11 cellular contexts compared by ENCODE assay signal in the genomic region with DNA sequence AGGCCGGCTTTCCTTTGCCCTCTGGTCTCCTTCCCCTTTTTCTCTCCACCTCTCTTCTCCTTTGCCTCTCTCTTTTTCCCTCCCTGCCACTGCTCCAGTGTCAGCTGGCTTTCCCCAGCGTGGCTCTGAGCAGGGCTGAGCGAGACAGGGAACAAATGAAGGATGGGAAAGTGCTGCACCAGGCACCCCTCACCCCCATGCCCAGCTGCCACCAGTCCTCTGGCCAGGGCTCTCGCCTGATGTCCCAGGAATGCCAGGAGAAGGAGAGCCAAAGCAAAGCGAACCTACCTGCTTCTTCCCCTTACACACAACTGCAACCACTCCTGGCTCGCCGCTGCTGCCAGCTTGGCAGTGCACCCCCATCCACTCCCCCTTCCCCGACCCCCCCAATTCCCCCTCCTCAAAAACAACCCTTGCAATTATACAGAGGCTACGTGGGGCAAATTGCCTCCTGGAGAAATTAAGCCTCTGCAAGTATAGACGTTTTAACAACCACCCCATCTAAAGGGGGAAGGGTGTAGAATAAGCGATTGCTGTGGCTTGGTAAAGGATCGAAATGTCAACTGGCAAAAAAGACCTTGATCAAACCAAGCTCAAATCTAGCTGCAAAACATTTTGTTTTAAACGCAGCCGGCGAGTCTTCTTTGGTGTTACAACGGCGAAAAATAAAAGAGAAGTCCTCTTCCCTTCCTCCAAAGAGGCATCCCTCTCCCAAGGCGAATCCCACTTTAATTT. TPM values are rescaled to one million over a fixed set of nuclear protein-coding genes. Genes with fewer than 3 reads are reported as not detected.
DNase-seq lines count a peak whose midpoint lies in the region; ATAC-seq, FAIRE-seq and TF ChIP-seq lines count a peak whose summit lies in the region.
"Had no signal": no experiment of that assay in that cellular context is flagged by ENCODE, and none has a peak within 500 bp of the region (broad histone marks: within the 10 kb centered on the region; RNA-seq: fewer than 3 reads in every experiment).

No MANE protein-coding gene starts in this region.

- H3K27ac Mint-ChIP-seq in activated T-cell treated with anti-CD3 and anti-CD28 coated beads, Interleukin-2, amount 50 U/mL, for 72 hours: peak overlapping the region; percentile 96

- no peak overlapping the region for H3K27ac ChIP-seq in cardiac muscle cell
- H3K27ac ChIP-seq in heart left ventricle: peak overlapping the region in 1 of 12 donors; percentile 63
- H3K27ac ChIP-seq in keratinocyte (ENCODE audit: control insufficient read depth, insufficient read depth, low read length): peak overlapping the region; percentile 76
- no peak overlapping the region for H3K27ac ChIP-seq in urinary bladder (ENCODE audit: low read depth)
- H3K27ac ChIP-seq in PC-3 (ENCODE audit: low read length): no peak overlapping the region
- H3K27ac ChIP-seq: brain microvascular endothelial cell, thyroid gland had no signal

- H3K9me1 ChIP-seq in keratinocyte (ENCODE audit: control insufficient read depth, extremely low read depth, insufficient read depth, low read length): no peaks in the 10 kb centered on the region

- H3K9me3 ChIP-seq in cardiac muscle cell (ENCODE audit: low read depth): no peaks in the 10 kb centered on the region
- no peaks in the 10 kb centered on the region for H3K9me3 ChIP-seq in heart left ventricle
- no peaks in the 10 kb centered on the region for H3K9me3 ChIP-seq in keratinocyte (ENCODE audit: control insufficient read depth, low read depth, low read length)
- H3K9me3 ChIP-seq in PC-3 (ENCODE audit: low read length): no peaks in the 10 kb centered on the region
- H3K9me3 ChIP-seq: thyroid gland had no signal

- no peaks in the 10 kb centered on the region for H3K9me3 Mint-ChIP-seq in activated T-cell treated with anti-CD3 and anti-CD28 coated beads, Interleukin-2, amount 50 U/mL, for 72 hours

- peak overlapping the region; percentile 90 for H3K9ac ChIP-seq in keratinocyte (ENCODE audit: control insufficient read depth, extremely low read depth, insufficient read depth, low read length)
- H3K9ac ChIP-seq in PC-3 (ENCODE audit: low read length): no peak overlapping the region

- peaks cover 11 to 22% of the 10 kb centered on the region in 2 donors for H3K36me3 Mint-ChIP-seq in activated T-cell treated with anti-CD3 and anti-CD28 coated beads, Interleukin-2, amount 50 U/mL, for 72 hours (ENCODE audit: insufficient read depth in 2 of 2)

- peaks cover 53% of the 10 kb centered on the region for H3K4me1 Mint-ChIP-seq in activated T-cell treated with anti-CD3 and anti-CD28 coated beads, Interleukin-2, amount 50 U/mL, for 72 hours (ENCODE audit: low read depth)

- H3K4me1 ChIP-seq in cardiac muscle cell (ENCODE audit: low read depth) (peaks cover 9% of the 10 kb centered on the region), heart left ventricle (peaks cover 6 to 50% (median 23%) of the 10 kb centered on the region in 12 donors), keratinocyte (ENCODE audit: control insufficient read depth, extremely low read depth, insufficient read depth, low read length) (peaks cover 48% of the 10 kb centered on the region), urinary bladder (ENCODE audit: insufficient read depth) (peaks cover 2% of the 10 kb centered on the region), PC-3 (ENCODE audit: insufficient read depth, low read length) (peaks cover 4% of the 10 kb centered on the region; the same call in 1 of the 2 replicates)

- POLR2A ChIA-PET in PC-3 (lab: Charles Lee; ENCODE audit: unreplicated experiment): no interaction called here

- peak overlapping the region; percentile 94 to 96 for H3K4me3 Mint-ChIP-seq in activated T-cell treated with anti-CD3 and anti-CD28 coated beads, Interleukin-2, amount 50 U/mL, for 72 hours

- CTCF ChIA-PET in PC-3 (lab: Charles Lee): no interaction called here

- H3K4me2 ChIP-seq in keratinocyte (ENCODE audit: control insufficient read depth, extremely low read depth, insufficient read depth, low read depth, low read length) (peak overlapping the region; percentile 100), PC-3 (ENCODE audit: low read length) (no peak overlapping the region)

- ATAC-seq in heart left ventricle: no peak
- ATAC-seq in activated T-cell treated with anti-CD3 and anti-CD28 coated beads, Interleukin-2, amount 50 U/mL, for 72 hours (replicated peaks in 1 of 2): no peak
- ATAC-seq in HG03095 (IDR thresholded peaks at IDR 0.05; ENCODE audit: unreplicated experiment): no peak
- no peak for ATAC-seq in PC-3

- WGBS in heart left ventricle, 4 donors: 8 to 11% (median 9%) methylated on average over 18 of the region's 18 CpGs
- WGBS in urinary bladder: 24% methylated on average over 18 of the region's 18 CpGs

- peaks cover 61% of the 10 kb centered on the region for H3K27me3 ChIP-seq in cardiac muscle cell
- H3K27me3 ChIP-seq in heart left ventricle: peaks cover 37 to 99% (median 78%) of the 10 kb centered on the region in 9 donors
- no peaks in the 10 kb centered on the region for H3K27me3 ChIP-seq in keratinocyte (ENCODE audit: control insufficient read depth, extremely low read depth, insufficient read depth, low read length)
- peaks cover 78% of the 10 kb centered on the region for H3K27me3 ChIP-seq in PC-3 (ENCODE audit: low read length)
- H3K27me3 ChIP-seq: thyroid gland had no signal

- TF ChIP-seq POLR2A in heart left ventricle (IDR thresholded peaks at IDR 0.05): no peak

- no peaks in the 10 kb centered on the region for H3K27me3 Mint-ChIP-seq in activated T-cell treated with anti-CD3 and anti-CD28 coated beads, Interleukin-2, amount 50 U/mL, for 72 hours (ENCODE audit: low read depth)

- H3K36me3 ChIP-seq in cardiac muscle cell: no peaks in the 10 kb centered on the region
- H3K36me3 ChIP-seq in heart left ventricle: no peaks in the 10 kb centered on the region
- no peaks in the 10 kb centered on the region for H3K36me3 ChIP-seq in keratinocyte (ENCODE audit: control insufficient read depth in 2 of 2, extremely low read depth in 1 of 2, insufficient read depth in 2 of 2, low read length in 2 of 2)
- no peaks in the 10 kb centered on the region for H3K36me3 ChIP-seq in urinary bladder (ENCODE audit: insufficient read depth)
- H3K36me3 ChIP-seq in PC-3 (ENCODE audit: low read depth, low read length): no peaks in the 10 kb centered on the region
- H3K36me3 ChIP-seq: brain microvascular endothelial cell, thyroid gland had no signal

- H3K79me2 ChIP-seq in keratinocyte (ENCODE audit: control insufficient read depth, insufficient read depth, low read length) (peaks cover 78% of the 10 kb centered on the region), PC-3 (ENCODE audit: low read length) (no peaks in the 10 kb centered on the region)

- intact Hi-C loops in heart left ventricle (cut with DNase I): no loop called here
- intact Hi-C loops in PC-3 (cut with micrococcal nuclease): no loop called here

- no TSS peak for BruUV-seq in PC-3 (replicated peaks; lab: Mats Ljungman, UMichigan)

- no peaks in the 10 kb centered on the region for H4K20me1 ChIP-seq in keratinocyte (ENCODE audit: control insufficient read depth, extremely low read depth, insufficient read depth, low read length)
- H4K20me1 ChIP-seq in PC-3 (ENCODE audit: low read length): no peaks in the 10 kb centered on the region

- H3F3A ChIP-seq in PC-3 (ENCODE audit: low read length, unreplicated experiment): no peaks in the 10 kb centered on the region

- H3K4me3 ChIP-seq in cardiac muscle cell: peak overlapping the region; percentile 65
- peak overlapping the region in 2 of 12 donors; percentile 54 to 61 for H3K4me3 ChIP-seq in heart left ventricle
- peak overlapping the region; percentile 65 to 91 (median 86) for H3K4me3 ChIP-seq in keratinocyte (ENCODE audit: control insufficient read depth in 2 of 3, extremely low read depth in 1 of 3, insufficient read depth in 2 of 3, low read depth in 1 of 3, low read length in 3 of 3)
- peak overlapping the region; percentile 27 for H3K4me3 ChIP-seq in urinary bladder (ENCODE audit: low read depth, low read length)
- H3K4me3 ChIP-seq in PC-3 (ENCODE audit: low read length): no peak overlapping the region

- no peak for DNase-seq in cardiac muscle cell (ENCODE audit: low read depth in 1 of 2, low spot score in 1 of 2)
- DNase-seq in heart left ventricle: no peak
- peak in 1 of 2 donors; percentile 28 for DNase-seq in activated T-cell treated with anti-CD3 and anti-CD28 coated beads, Interleukin-2, amount 50 U/mL, for 72 hours
- no peak for DNase-seq in keratinocyte (ENCODE audit: low read depth, low spot score)
- DNase-seq in PC-3: no peak
- no peak for DNase-seq in C1 segment of cervical spinal cord (lab: John Stamatoyannopoulos, UW)
- DNase-seq: brain microvascular endothelial cell, NCI-H2029 had no signal

- H2AFZ ChIP-seq in keratinocyte (ENCODE audit: control insufficient read depth, low read length) (no peak overlapping the region), PC-3 (ENCODE audit: low read length) (no peak overlapping the region)

- dilution Hi-C loops in keratinocyte (cut with MboI; ENCODE audit: extremely low pct_ligation_motif_present, low sequenced_read_pairs): no loop called here

- no peaks in the 10 kb centered on the region for H3K9me2 ChIP-seq in PC-3 (replicated peaks; ENCODE audit: low read length)

- TF ChIP-seq CTCF in cardiac muscle cell (IDR thresholded peaks at IDR 0.05; ENCODE audit: low read depth, low read length) (no peak), heart left ventricle (IDR thresholded peaks at IDR 0.05) (no peak), keratinocyte (optimal IDR thresholded peaks at IDR 0.05 in 1 of 3, IDR thresholded peaks at IDR 0.05 in 1 of 3, conservative IDR thresholded peaks at IDR 0.05 in 1 of 3; ENCODE audit: extremely low read depth in 1 of 3, insufficient read depth in 2 of 3, low read length in 3 of 3) (no peak), PC-3 (conservative IDR thresholded peaks at IDR 0.05; ENCODE audit: low read depth, low read length) (no peak)

- FAIRE-seq in keratinocyte (lab: Jason Lieb, UNC): no peak

RNA-seq across cellular contexts. Expression of a gene that starts 3.1 kb away (rescaled TPM):
- total RNA-seq in cardiac muscle cell (1.7 and 2.8 TPM in 2 replicates), heart left ventricle (1 to 10 TPM in 1 of 9 donors, under 1 TPM in 5, not detected in 3; 0.05 to 2.1 (median 0.21) TPM), urinary bladder (1.3 TPM), PC-3 (2014; rRNA removed) (0.73 and 1.7 TPM in 2 replicates)
- polyA plus RNA-seq in cardiac muscle cell (0.04 and 0.57 TPM in 2 replicates), heart left ventricle (under 1 TPM; 0.04 TPM), keratinocyte (3.6 to 6.4 TPM (median 5.2 TPM) in 3 replicates), urinary bladder (0.27 TPM)
- 10 to 100 TPM; 54.4 to 58.0 TPM for total RNA-seq in activated T-cell treated with anti-CD3 and anti-CD28 coated beads, Interleukin-2, amount 50 U/mL, for 72 hours
- polyA plus RNA-seq in keratinocyte (2011; ENCODE audit: low read depth): 2.3 TPM
- 2.6 and 3.0 TPM in 2 replicates for polyA plus RNA-seq in keratinocyte (2011; cell fraction: cytosol; rRNA removed)
- 10.9 and 11.1 TPM in 2 replicates for polyA plus RNA-seq in keratinocyte (2011; cell fraction: nucleus; rRNA removed)
- polyA plus RNA-seq in keratinocyte (2012; ENCODE audit: low replicate concordance): 3.9 and 7.8 TPM in 2 replicates
- 6.5 to 9.3 TPM (median 8.7 TPM) in 3 replicates for polyA minus RNA-seq in keratinocyte
- 9.4 TPM for polyA minus RNA-seq in keratinocyte (2011; cell fraction: cytosol; rRNA and poly(A)+ RNA removed)
- 17.1 and 20.4 TPM in 2 replicates for polyA minus RNA-seq in keratinocyte (2011; cell fraction: nucleus; rRNA and poly(A)+ RNA removed)

Comparison
In these comparisons a context has a peak if more than half of its experiments do, and no peak if none do; other contexts are left out.
1. RNA of a gene that starts 3.1 kb away (total RNA-seq): 54.4 to 58.0 TPM in activated T-cell treated with anti-CD3 and anti-CD28 coated beads, Interleukin-2, amount 50 U/mL, for 72 hours; 1.7 to 2.8 TPM in cardiac muscle cell, 1.3 TPM in urinary bladder (single experiment), 0.73 to 1.7 TPM in PC-3 and 0.05 to 2.1 TPM in heart left ventricle; every median in the first group is over 10 times any median in the second.